ENCODE assay signal across 23 cellular contexts in the genomic region with DNA sequence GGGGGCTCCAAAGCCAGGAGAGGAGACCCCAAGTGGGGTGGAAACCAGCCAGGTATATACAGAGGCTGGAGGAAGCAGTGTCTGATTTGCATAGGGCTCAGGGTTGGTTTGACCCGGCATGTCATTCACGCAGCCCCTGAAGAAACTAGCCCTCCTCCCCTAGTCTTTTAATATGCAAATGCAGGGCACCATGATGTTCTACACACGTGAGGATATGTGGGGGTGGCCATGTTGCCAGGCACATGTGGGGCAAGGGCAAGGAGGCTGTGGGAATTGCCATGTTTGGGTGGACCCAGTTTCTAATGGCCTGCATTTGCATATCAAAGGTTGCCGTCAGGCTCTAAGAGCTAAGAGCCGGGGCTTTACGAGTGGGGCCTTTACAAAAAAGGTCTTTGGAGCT.
"Had no signal": no experiment of that assay in that cellular context is flagged by ENCODE, and none has a peak within 500 bp of the region (broad histone marks: within the 10 kb centered on the region; RNA-seq: fewer than 3 reads in every experiment).

No MANE protein-coding gene starts in this region.

- ATAC-seq: activated CD4-positive, CD25-positive, alpha-beta regulatory T cell treated with anti-CD3 and anti-CD28 coated beads, Interleukin-2, amount 50 U/mL, for 24 hours; activated CD8-positive, alpha-beta T cell treated with anti-CD3 and anti-CD28 coated beads, Interleukin-2, amount 10 ng/mL, durations not matched to agents 7 days and 5 days; body of pancreas; esophagus mucosa; natural killer cell treated with Interleukin-12 subunit alpha and Interleukin-12 subunit beta and Interleukin-15 and Interleukin-18, amount 100 ng/mL, for 72 hours; pancreas; psoas muscle; stimulated activated naive CD8-positive, alpha-beta T cell treated with anti-CD3 and anti-CD28 coated beads, Interleukin-15, Interleukin-2, amounts not matched to agents 100 U/mL and 50 U/mL, for 24 hours; upper lobe of right lung had no signal

- H3K9me3 ChIP-seq: body of pancreas, left ventricle myocardium inferior, pancreas, psoas muscle, right atrium auricular region, upper lobe of right lung had no signal

- H3K36me3 Mint-ChIP-seq: natural killer cell treated with Interleukin-12 subunit alpha and Interleukin-12 subunit beta and Interleukin-15 and Interleukin-18, amount 100 ng/mL, for 72 hours had no signal

- H3K27ac ChIP-seq: left ventricle myocardium inferior, pancreas, psoas muscle, right atrium auricular region, upper lobe of right lung had no signal

- H3K9me3 Mint-ChIP-seq: activated T-helper 1 cell treated with anti-CD3 and anti-CD28 coated beads, Interleukin-12 subunit alpha, Interleukin-12 subunit beta, Interleukin-2, Interleukin-4 antibody, amounts not matched to agents 30 ng/mL and 10 ng/mL and 1 ng/mL, durations not matched to agents 14 hours and 24 hours and 36 hours; dendritic cell treated with granulocyte-macrophage colony-stimulating factor and Interleukin-4, amounts not matched to agents 40 ng/mL and 50 ng/mL, for 4 days; natural killer cell treated with Interleukin-12 subunit alpha and Interleukin-12 subunit beta and Interleukin-15 and Interleukin-18, amount 100 ng/mL, for 72 hours had no signal

- H3K4me3 Mint-ChIP-seq: activated CD8-positive, alpha-beta T cell treated with anti-CD3 and anti-CD28 coated beads, Interleukin-2, amount 10 ng/mL, durations not matched to agents 7 days and 5 days; activated T-helper 1 cell treated with anti-CD3 and anti-CD28 coated beads, Interleukin-12 subunit alpha, Interleukin-12 subunit beta, Interleukin-2, Interleukin-4 antibody, amounts not matched to agents 30 ng/mL and 10 ng/mL and 1 ng/mL, durations not matched to agents 14 hours and 24 hours and 36 hours; dendritic cell treated with granulocyte-macrophage colony-stimulating factor and Interleukin-4, amounts not matched to agents 40 ng/mL and 50 ng/mL, for 4 days; natural killer cell treated with Interleukin-12 subunit alpha and Interleukin-12 subunit beta and Interleukin-15 and Interleukin-18, amount 100 ng/mL, for 72 hours had no signal

- H3K4me3 ChIP-seq: body of pancreas, left ventricle myocardium inferior, pancreas, psoas muscle, right atrium auricular region, upper lobe of right lung had no signal

- H3K27ac Mint-ChIP-seq: activated CD8-positive, alpha-beta T cell treated with anti-CD3 and anti-CD28 coated beads, Interleukin-2, amount 10 ng/mL, durations not matched to agents 7 days and 5 days; activated T-helper 1 cell treated with anti-CD3 and anti-CD28 coated beads, Interleukin-12 subunit alpha, Interleukin-12 subunit beta, Interleukin-2, Interleukin-4 antibody, amounts not matched to agents 30 ng/mL and 10 ng/mL and 1 ng/mL, durations not matched to agents 14 hours and 24 hours and 36 hours; dendritic cell treated with granulocyte-macrophage colony-stimulating factor and Interleukin-4, amounts not matched to agents 40 ng/mL and 50 ng/mL, for 4 days; natural killer cell treated with Interleukin-12 subunit alpha and Interleukin-12 subunit beta and Interleukin-15 and Interleukin-18, amount 100 ng/mL, for 72 hours had no signal

- H3K36me3 ChIP-seq: left ventricle myocardium inferior, pancreas, right atrium auricular region, upper lobe of right lung had no signal

- DNase-seq: activated CD4-positive, alpha-beta T cell treated with anti-CD3 and anti-CD28 coated beads, Interleukin-2, amount 50 U/mL, for 1 hour; activated CD8-positive, alpha-beta T cell treated with anti-CD3 and anti-CD28 coated beads, Interleukin-2, amount 10 ng/mL, durations not matched to agents 7 days and 5 days; activated gamma-delta T cell; activated naive CD4-positive, alpha-beta T cell treated with anti-CD3 and anti-CD28 coated beads, Interleukin-2, amount 50 U/mL, for 16 hours; anterior cingulate cortex; body of pancreas; caudate nucleus; effector CD4-positive, alpha-beta T cell; head of caudate nucleus; left ventricle myocardium inferior; pancreas; psoas muscle; stimulated activated CD4-positive, alpha-beta T cell treated with anti-CD3 and anti-CD28 coated beads, Interleukin-4, amount 100 ng/mL, for 4 hours; stimulated activated naive CD8-positive, alpha-beta T cell treated with anti-CD3 and anti-CD28 coated beads, Interleukin-15, Interleukin-2, amounts not matched to agents 100 U/mL and 50 U/mL, for 24 hours; upper lobe of right lung had no signal

- FAIRE-seq: endothelial cell of umbilical vein, frontal cortex, pancreas had no signal

- H3K4me1 ChIP-seq: left ventricle myocardium inferior, psoas muscle, right atrium auricular region, upper lobe of right lung had no signal

- H3K27me3 ChIP-seq: body of pancreas, pancreas, right atrium auricular region, upper lobe of right lung had no signal
